2 cellular contexts compared by ENCODE assay signal in genomic region chr2:31406593-31407385, GRCh38.
TF ChIP-seq lines count a peak whose summit lies in the region.

No MANE protein-coding gene starts in this region.

TF ChIP-seq in liver, 16 proteins besides CTCF, POLR2A, EP300 and RAD21:
- TF ChIP-seq, protein P1, sequence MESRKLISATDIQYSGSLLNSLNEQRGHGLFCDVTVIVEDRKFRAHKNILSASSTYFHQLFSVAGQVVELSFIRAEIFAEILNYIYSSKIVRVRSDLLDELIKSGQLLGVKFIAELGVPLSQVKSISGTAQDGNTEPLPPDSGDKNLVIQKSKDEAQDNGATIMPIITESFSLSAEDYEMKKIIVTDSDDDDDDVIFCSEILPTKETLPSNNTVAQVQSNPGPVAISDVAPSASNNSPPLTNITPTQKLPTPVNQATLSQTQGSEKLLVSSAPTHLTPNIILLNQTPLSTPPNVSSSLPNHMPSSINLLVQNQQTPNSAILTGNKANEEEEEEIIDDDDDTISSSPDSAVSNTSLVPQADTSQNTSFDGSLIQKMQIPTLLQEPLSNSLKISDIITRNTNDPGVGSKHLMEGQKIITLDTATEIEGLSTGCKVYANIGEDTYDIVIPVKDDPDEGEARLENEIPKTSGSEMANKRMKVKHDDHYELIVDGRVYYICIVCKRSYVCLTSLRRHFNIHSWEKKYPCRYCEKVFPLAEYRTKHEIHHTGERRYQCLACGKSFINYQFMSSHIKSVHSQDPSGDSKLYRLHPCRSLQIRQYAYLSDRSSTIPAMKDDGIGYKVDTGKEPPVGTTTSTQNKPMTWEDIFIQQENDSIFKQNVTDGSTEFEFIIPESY (IDR thresholded peaks at IDR 0.05) = peak; percentile 75
- TF ChIP-seq HNF4G (IDR thresholded peaks at IDR 0.05) = peak; percentile 88
- no peak for TF ChIP-seq EGR1 (IDR thresholded peaks at IDR 0.05; ENCODE audit: low read depth in 2 of 2)
- TF ChIP-seq NR2F2 (IDR thresholded peaks at IDR 0.05) = no peak
- peak; percentile 50 for TF ChIP-seq FOXA1 (IDR thresholded peaks at IDR 0.05)
- no peak for TF ChIP-seq ATF3 (IDR thresholded peaks at IDR 0.05)
- TF ChIP-seq RXRA (IDR thresholded peaks at IDR 0.05) = peak; percentile 91 to 93
- peak; percentile 86 for TF ChIP-seq YY1 (IDR thresholded peaks at IDR 0.05)
- TF ChIP-seq SP1 (IDR thresholded peaks at IDR 0.05) = peak; percentile 84
- TF ChIP-seq HNF4A (conservative IDR thresholded peaks at IDR 0.05) = peak; percentile 96 to 98
- TF ChIP-seq JUND (IDR thresholded peaks at IDR 0.05) = peak; percentile 53 to 71
- TF ChIP-seq FOXA2 (IDR thresholded peaks at IDR 0.05) = peak; percentile 56
- peak; percentile 69 for TF ChIP-seq REST (IDR thresholded peaks at IDR 0.05)
- no peak for TF ChIP-seq GABPA (IDR thresholded peaks at IDR 0.05 in 1 of 2, conservative IDR thresholded peaks at IDR 0.05 in 1 of 2)
- peak; percentile 99 for TF ChIP-seq MAX (IDR thresholded peaks at IDR 0.05)
- TF ChIP-seq TAF1 (conservative IDR thresholded peaks at IDR 0.05) = no peak

TF ChIP-seq in HepG2, 621 proteins besides CTCF, POLR2A, EP300 and RAD21:
- TF ChIP-seq GRHL1 (CRISPR knock-in tag; conservative IDR thresholded peaks at IDR 0.05) (no peak), ZNF205 (CRISPR knock-in tag; IDR thresholded peaks at IDR 0.05) (no peak), HMG20A (CRISPR knock-in tag; IDR thresholded peaks at IDR 0.05; ENCODE audit: borderline replicate concordance) (no peak), ZNF589 (CRISPR knock-in tag; conservative IDR thresholded peaks at IDR 0.05) (no peak), POLR2G (IDR thresholded peaks at IDR 0.05; ENCODE audit: low read depth, low read length) (no peak), MYC (CRISPR knock-in tag; IDR thresholded peaks at IDR 0.05; ENCODE audit: borderline replicate concordance) (no peak), RELA (CRISPR knock-in tag; IDR thresholded peaks at IDR 0.05) (no peak), ZNF546 (CRISPR knock-in tag; conservative IDR thresholded peaks at IDR 0.05) (no peak), TRIM22 (IDR thresholded peaks at IDR 0.05) (no peak), TAF1 (CRISPR knock-in tag; IDR thresholded peaks at IDR 0.05) (no peak), ZNF296 (CRISPR knock-in tag; conservative IDR thresholded peaks at IDR 0.05) (no peak), HDAC2 (CRISPR knock-in tag; IDR thresholded peaks at IDR 0.05) (no peak), XRCC5 (optimal IDR thresholded peaks at IDR 0.05; ENCODE audit: low read length) (no peak), RAD51 (IDR thresholded peaks at IDR 0.05; ENCODE audit: borderline replicate concordance) (no peak), ZBTB21 (CRISPR knock-in tag; IDR thresholded peaks at IDR 0.05) (no peak), ZNF720 (CRISPR knock-in tag; IDR thresholded peaks at IDR 0.05) (no peak)
- TF ChIP-seq, protein P2, sequence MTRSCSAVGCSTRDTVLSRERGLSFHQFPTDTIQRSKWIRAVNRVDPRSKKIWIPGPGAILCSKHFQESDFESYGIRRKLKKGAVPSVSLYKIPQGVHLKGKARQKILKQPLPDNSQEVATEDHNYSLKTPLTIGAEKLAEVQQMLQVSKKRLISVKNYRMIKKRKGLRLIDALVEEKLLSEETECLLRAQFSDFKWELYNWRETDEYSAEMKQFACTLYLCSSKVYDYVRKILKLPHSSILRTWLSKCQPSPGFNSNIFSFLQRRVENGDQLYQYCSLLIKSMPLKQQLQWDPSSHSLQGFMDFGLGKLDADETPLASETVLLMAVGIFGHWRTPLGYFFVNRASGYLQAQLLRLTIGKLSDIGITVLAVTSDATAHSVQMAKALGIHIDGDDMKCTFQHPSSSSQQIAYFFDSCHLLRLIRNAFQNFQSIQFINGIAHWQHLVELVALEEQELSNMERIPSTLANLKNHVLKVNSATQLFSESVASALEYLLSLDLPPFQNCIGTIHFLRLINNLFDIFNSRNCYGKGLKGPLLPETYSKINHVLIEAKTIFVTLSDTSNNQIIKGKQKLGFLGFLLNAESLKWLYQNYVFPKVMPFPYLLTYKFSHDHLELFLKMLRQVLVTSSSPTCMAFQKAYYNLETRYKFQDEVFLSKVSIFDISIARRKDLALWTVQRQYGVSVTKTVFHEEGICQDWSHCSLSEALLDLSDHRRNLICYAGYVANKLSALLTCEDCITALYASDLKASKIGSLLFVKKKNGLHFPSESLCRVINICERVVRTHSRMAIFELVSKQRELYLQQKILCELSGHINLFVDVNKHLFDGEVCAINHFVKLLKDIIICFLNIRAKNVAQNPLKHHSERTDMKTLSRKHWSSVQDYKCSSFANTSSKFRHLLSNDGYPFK (CRISPR knock-in tag; IDR thresholded peaks at IDR 0.05; ENCODE audit: borderline replicate concordance) = no peak
- TF ChIP-seq, protein P3, sequence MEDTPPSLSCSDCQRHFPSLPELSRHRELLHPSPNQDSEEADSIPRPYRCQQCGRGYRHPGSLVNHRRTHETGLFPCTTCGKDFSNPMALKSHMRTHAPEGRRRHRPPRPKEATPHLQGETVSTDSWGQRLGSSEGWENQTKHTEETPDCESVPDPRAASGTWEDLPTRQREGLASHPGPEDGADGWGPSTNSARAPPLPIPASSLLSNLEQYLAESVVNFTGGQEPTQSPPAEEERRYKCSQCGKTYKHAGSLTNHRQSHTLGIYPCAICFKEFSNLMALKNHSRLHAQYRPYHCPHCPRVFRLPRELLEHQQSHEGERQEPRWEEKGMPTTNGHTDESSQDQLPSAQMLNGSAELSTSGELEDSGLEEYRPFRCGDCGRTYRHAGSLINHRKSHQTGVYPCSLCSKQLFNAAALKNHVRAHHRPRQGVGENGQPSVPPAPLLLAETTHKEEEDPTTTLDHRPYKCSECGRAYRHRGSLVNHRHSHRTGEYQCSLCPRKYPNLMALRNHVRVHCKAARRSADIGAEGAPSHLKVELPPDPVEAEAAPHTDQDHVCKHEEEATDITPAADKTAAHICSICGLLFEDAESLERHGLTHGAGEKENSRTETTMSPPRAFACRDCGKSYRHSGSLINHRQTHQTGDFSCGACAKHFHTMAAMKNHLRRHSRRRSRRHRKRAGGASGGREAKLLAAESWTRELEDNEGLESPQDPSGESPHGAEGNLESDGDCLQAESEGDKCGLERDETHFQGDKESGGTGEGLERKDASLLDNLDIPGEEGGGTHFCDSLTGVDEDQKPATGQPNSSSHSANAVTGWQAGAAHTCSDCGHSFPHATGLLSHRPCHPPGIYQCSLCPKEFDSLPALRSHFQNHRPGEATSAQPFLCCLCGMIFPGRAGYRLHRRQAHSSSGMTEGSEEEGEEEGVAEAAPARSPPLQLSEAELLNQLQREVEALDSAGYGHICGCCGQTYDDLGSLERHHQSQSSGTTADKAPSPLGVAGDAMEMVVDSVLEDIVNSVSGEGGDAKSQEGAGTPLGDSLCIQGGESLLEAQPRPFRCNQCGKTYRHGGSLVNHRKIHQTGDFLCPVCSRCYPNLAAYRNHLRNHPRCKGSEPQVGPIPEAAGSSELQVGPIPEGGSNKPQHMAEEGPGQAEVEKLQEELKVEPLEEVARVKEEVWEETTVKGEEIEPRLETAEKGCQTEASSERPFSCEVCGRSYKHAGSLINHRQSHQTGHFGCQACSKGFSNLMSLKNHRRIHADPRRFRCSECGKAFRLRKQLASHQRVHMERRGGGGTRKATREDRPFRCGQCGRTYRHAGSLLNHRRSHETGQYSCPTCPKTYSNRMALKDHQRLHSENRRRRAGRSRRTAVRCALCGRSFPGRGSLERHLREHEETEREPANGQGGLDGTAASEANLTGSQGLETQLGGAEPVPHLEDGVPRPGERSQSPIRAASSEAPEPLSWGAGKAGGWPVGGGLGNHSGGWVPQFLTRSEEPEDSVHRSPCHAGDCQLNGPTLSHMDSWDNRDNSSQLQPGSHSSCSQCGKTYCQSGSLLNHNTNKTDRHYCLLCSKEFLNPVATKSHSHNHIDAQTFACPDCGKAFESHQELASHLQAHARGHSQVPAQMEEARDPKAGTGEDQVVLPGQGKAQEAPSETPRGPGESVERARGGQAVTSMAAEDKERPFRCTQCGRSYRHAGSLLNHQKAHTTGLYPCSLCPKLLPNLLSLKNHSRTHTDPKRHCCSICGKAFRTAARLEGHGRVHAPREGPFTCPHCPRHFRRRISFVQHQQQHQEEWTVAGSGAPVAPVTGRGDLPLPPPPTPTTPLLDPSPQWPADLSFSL (CRISPR knock-in tag; IDR thresholded peaks at IDR 0.05) = no peak
- TF ChIP-seq, protein P4, sequence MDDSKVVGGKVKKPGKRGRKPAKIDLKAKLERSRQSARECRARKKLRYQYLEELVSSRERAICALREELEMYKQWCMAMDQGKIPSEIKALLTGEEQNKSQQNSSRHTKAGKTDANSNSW (CRISPR knock-in tag; IDR thresholded peaks at IDR 0.05; ENCODE audit: borderline replicate concordance) = no peak
